20 cellular contexts compared by ENCODE assay signal in genomic region chr2:127139766-127140165, GRCh38. TPM values are rescaled to one million over a fixed set of nuclear protein-coding genes. Genes with fewer than 3 reads are reported as not detected.
A peak's percentile ranks its signal among the peaks of the same experiment; 100 is the strongest.
DNase-seq lines count a peak whose midpoint lies in the region; ATAC-seq lines count a peak whose summit lies in the region.
"Had no signal": no experiment of that assay in that cellular context is flagged by ENCODE, and none has a peak within 500 bp of the region (broad histone marks: within the 10 kb centered on the region; RNA-seq: fewer than 3 reads in every experiment).

No MANE protein-coding gene starts in this region.

- ATAC-seq in left cardiac atrium: no peak
- ATAC-seq in HG03159 (IDR thresholded peaks at IDR 0.05; ENCODE audit: unreplicated experiment): no peak
- ATAC-seq in GM19324 (IDR thresholded peaks at IDR 0.05; ENCODE audit: low FRiP score, unreplicated experiment): no peak
- ATAC-seq: HepG2 had no signal

- H3K27ac ChIP-seq in cingulate gyrus (ENCODE audit: low read depth, low read length) (peak overlapping the region; percentile 91), substantia nigra (ENCODE audit: low read depth, low read length, poor library complexity, severe bottlenecking) (peak overlapping the region; percentile 94)
- H3K27ac ChIP-seq: 22Rv1, GM23248, SJCRH30 had no signal

- intact Hi-C loops in left cardiac atrium (cut with DNase I): no loop called here

- DNase-seq in DMS53 (lab: John Stamatoyannopoulos, UW) (peak; percentile 26), DMS53 treated with DMSO at 0.1 percent for 48 hours (lab: John Stamatoyannopoulos, UW; ENCODE audit: unreplicated experiment) (no peak), kidney tubule cell (ENCODE audit: low spot score) (peak; percentile 40), substantia nigra (lab: John Stamatoyannopoulos, UW) (no peak), left cardiac atrium (no peak)
- DNase-seq: C1 segment of cervical spinal cord, DMS 273 treated with DMSO at 0.1 percent for 48 hours, EL, GM23248, Kasumi-1, NCI-H1930, NCI-H2171, NCI-H446 treated with DMSO at 0.1 percent for 48 hours, NCI-H774, SJCRH30 had no signal

RNA-seq across cellular contexts. Expression of gene BIN1, which starts 32.8 kb away (rescaled TPM):
- 10 to 100 TPM; 16.2 to 23.6 TPM for total RNA-seq in left cardiac atrium

Comparison
In these comparisons a context has a peak if more than half of its experiments do, and no peak if none do; other contexts are left out.
1. DNase-seq: peak in DMS53 (single experiment) and kidney tubule cell (single experiment); none in DMS53 treated with DMSO at 0.1 percent for 48 hours (single experiment), substantia nigra (0 of 49) and left cardiac atrium (single experiment).